ENCODE assay signal across 16 cellular contexts in genomic region chr10:132785433-132786278, GRCh38. TPM values are rescaled to one million over a fixed set of nuclear protein-coding genes. Genes with fewer than 3 reads are reported as not detected.
DNase-seq lines count a peak whose midpoint lies in the region; ATAC-seq and TF ChIP-seq lines count a peak whose summit lies in the region.
"Had no signal": no experiment of that assay in that cellular context is flagged by ENCODE, and none has a peak within 500 bp of the region (broad histone marks: within the 10 kb centered on the region; RNA-seq: fewer than 3 reads in every experiment).

Gene NKX6-2, minus strand, starts transcription at chr10:132786147. Its CDS starts 199 bp downstream, at chr10:132785948.

- H3K4me1 ChIP-seq in left ventricle myocardium inferior (peaks cover 43% of the 10 kb centered on the region), mesenchymal stem cell (ENCODE audit: control insufficient read depth, insufficient read depth, low read depth, low read length) (peaks cover 38% of the 10 kb centered on the region), urinary bladder (ENCODE audit: insufficient read depth) (peaks cover 10% of the 10 kb centered on the region)

- peak within 1 kb of the TSS; percentile 46 for H2BK15ac ChIP-seq in mesenchymal stem cell (ENCODE audit: low read depth, poor library complexity, severe bottlenecking)

- no peak within 1 kb of the TSS for H2AK5ac ChIP-seq in mesenchymal stem cell (ENCODE audit: low read length, severe bottlenecking)

- 4% methylated on average over 32 of the region's 144 CpGs for whole genome bisulfite sequencing in mesenchymal stem cell
- WGBS in urinary bladder: under 1% methylated on average over 133 of the region's 144 CpGs

- no peak within 1 kb of the TSS for H3K27ac Mint-ChIP-seq in endothelial cell (ENCODE audit: unreplicated experiment)
- H3K27ac Mint-ChIP-seq: activated CD8-positive, alpha-beta T cell treated with anti-CD3 and anti-CD28 coated beads, Interleukin-2, amount 10 ng/mL, durations not matched to agents 7 days and 5 days had no signal

- H4K91ac ChIP-seq in mesenchymal stem cell (ENCODE audit: low read length): no peak within 1 kb of the TSS

- H3K27ac ChIP-seq in left ventricle myocardium inferior (replicated peaks) (no peak within 1 kb of the TSS), mesenchymal stem cell (ENCODE audit: low read length, poor library complexity, severe bottlenecking) (no peak within 1 kb of the TSS), urinary bladder (ENCODE audit: low read depth) (no peak within 1 kb of the TSS)
- H3K27ac ChIP-seq: HL-60 had no signal

- no peaks in the 10 kb centered on the region for H3K79me1 ChIP-seq in mesenchymal stem cell (replicated peaks; ENCODE audit: low read length, poor library complexity, severe bottlenecking)

- peak within 1 kb of the TSS; percentile 63 for H3K4me2 ChIP-seq in mesenchymal stem cell (ENCODE audit: low read length, poor library complexity, severe bottlenecking)

- no peak within 1 kb of the TSS for H3K4ac ChIP-seq in mesenchymal stem cell (ENCODE audit: low read depth in 1 of 2, low read length in 2 of 2)

- H3K9me3 ChIP-seq in left ventricle myocardium inferior (replicated peaks): no peaks in the 10 kb centered on the region
- H3K9me3 ChIP-seq in mesenchymal stem cell (ENCODE audit: control insufficient read depth, low read length): no peaks in the 10 kb centered on the region

- no peak within 1 kb of the TSS for H3K18ac ChIP-seq in mesenchymal stem cell (ENCODE audit: low read depth in 1 of 2, low read length in 2 of 2)

- ATAC-seq in Right ventricle myocardium superior (ENCODE audit: poor library complexity): no peak
- ATAC-seq: activated CD8-positive, alpha-beta T cell treated with anti-CD3 and anti-CD28 coated beads, Interleukin-2, amount 10 ng/mL, durations not matched to agents 7 days and 5 days had no signal

- H3K4me3 ChIP-seq in left ventricle myocardium inferior: peak within 1 kb of the TSS; percentile 39
- H3K4me3 ChIP-seq in mesenchymal stem cell (ENCODE audit: insufficient read depth in 1 of 2, low read depth in 1 of 2, low read length in 2 of 2): peak within 1 kb of the TSS in 1 of 2 experiments; percentile 30
- peak within 1 kb of the TSS; percentile 27 for H3K4me3 ChIP-seq in urinary bladder (ENCODE audit: low read depth, low read length)

- H3K36me3 ChIP-seq in left ventricle myocardium inferior: peaks cover 30% of the 10 kb centered on the region
- H3K36me3 ChIP-seq in mesenchymal stem cell (ENCODE audit: control insufficient read depth in 1 of 2, insufficient read depth in 2 of 2, low read depth in 1 of 2, low read length in 2 of 2): peaks cover 16 to 20% of the 10 kb centered on the region in 2 experiments
- H3K36me3 ChIP-seq in urinary bladder (ENCODE audit: insufficient read depth): peaks cover 6% of the 10 kb centered on the region

- H2BK5ac ChIP-seq in mesenchymal stem cell (ENCODE audit: low read depth, low read length, poor library complexity, severe bottlenecking): no peak within 1 kb of the TSS

- peak within 1 kb of the TSS in 1 of 2 experiments; percentile 60 for H3K23ac ChIP-seq in mesenchymal stem cell (ENCODE audit: low read length in 2 of 2)

- no peak for TF ChIP-seq CTCF in left ventricle myocardium inferior (IDR thresholded peaks at IDR 0.05; ENCODE audit: borderline replicate concordance)
- no peak for TF ChIP-seq CTCF in endothelial cell (IDR thresholded peaks at IDR 0.05; ENCODE audit: unreplicated experiment)

- no peak within 1 kb of the TSS for H2AFZ ChIP-seq in mesenchymal stem cell (ENCODE audit: low read depth, low read length)

- H3K36me3 Mint-ChIP-seq in endothelial cell (ENCODE audit: low read depth, unreplicated experiment): peaks cover 20% of the 10 kb centered on the region

- H2BK120ac ChIP-seq in mesenchymal stem cell (ENCODE audit: low read depth, low read length): no peak within 1 kb of the TSS

- H3K4me3 Mint-ChIP-seq in endothelial cell (ENCODE audit: unreplicated experiment): no peak within 1 kb of the TSS
- H3K4me3 Mint-ChIP-seq: activated CD8-positive, alpha-beta T cell treated with anti-CD3 and anti-CD28 coated beads, Interleukin-2, amount 10 ng/mL, durations not matched to agents 7 days and 5 days; neural crest cell had no signal

- intact Hi-C loops in left ventricle myocardium inferior (cut with micrococcal nuclease): no loop called here
- intact Hi-C loops in Right ventricle myocardium superior (cut with DNase I): no loop called here

- no peak within 1 kb of the TSS for H3K9ac ChIP-seq in mesenchymal stem cell (ENCODE audit: low read length)

- no peaks in the 10 kb centered on the region for H3K9me3 Mint-ChIP-seq in endothelial cell (ENCODE audit: unreplicated experiment)
- H3K9me3 Mint-ChIP-seq: neural crest cell had no signal

- H3K14ac ChIP-seq in mesenchymal stem cell (ENCODE audit: low read length in 2 of 2): no peak within 1 kb of the TSS

- H2BK12ac ChIP-seq in mesenchymal stem cell (ENCODE audit: low read length in 2 of 2): no peak within 1 kb of the TSS

- H3K27me3 Mint-ChIP-seq in endothelial cell (ENCODE audit: unreplicated experiment): peaks cover 12% of the 10 kb centered on the region

- H4K8ac ChIP-seq in mesenchymal stem cell (ENCODE audit: low read length): no peak within 1 kb of the TSS

- H3K27me3 ChIP-seq in left ventricle myocardium inferior (ENCODE audit: low read depth): peaks cover 78% of the 10 kb centered on the region
- peaks cover 48 to 66% of the 10 kb centered on the region in 2 experiments for H3K27me3 ChIP-seq in mesenchymal stem cell (ENCODE audit: control insufficient read depth in 1 of 2, insufficient read depth in 1 of 2, low read length in 2 of 2)

- H3K4me1 Mint-ChIP-seq in endothelial cell (ENCODE audit: unreplicated experiment): peaks cover 2% of the 10 kb centered on the region

- DNase-seq in left ventricle myocardium inferior (no peak), Right ventricle myocardium superior (no peak), endothelial cell (ENCODE audit: low spot score) (peak; percentile 28), mesenchymal stem cell (peak; percentile 13), NCI-H146 treated with DMSO at 0.1 percent for 48 hours (lab: John Stamatoyannopoulos, UW; ENCODE audit: unreplicated experiment) (no peak), OCI-M1 (lab: John Stamatoyannopoulos, UW) (no peak), NCI-H1048 (lab: John Stamatoyannopoulos, UW) (no peak)
- DNase-seq: activated CD8-positive, alpha-beta T cell treated with anti-CD3 and anti-CD28 coated beads, Interleukin-2, amount 10 ng/mL, durations not matched to agents 7 days and 5 days; activated gamma-delta T cell; central memory CD4-positive, alpha-beta T cell; kidney glomerular epithelial cell; NCI-H510A treated with DMSO at 0.1 percent for 48 hours had no signal

RNA-seq across cellular contexts. Expression of gene NKX6-2, which starts in this region (rescaled TPM):
- total RNA-seq in left ventricle myocardium inferior (not detected), Right ventricle myocardium superior (not detected), endothelial cell (ENCODE audit: unreplicated experiment) (not detected), urinary bladder (not detected)
- polyA plus RNA-seq in mesenchymal stem cell (2013, experiment 1 of 2): not detected
- polyA plus RNA-seq in mesenchymal stem cell (2013, experiment 2 of 2): not detected
- 0.23 TPM for polyA plus RNA-seq in urinary bladder
- total RNA-seq: activated CD8-positive, alpha-beta T cell treated with anti-CD3 and anti-CD28 coated beads, Interleukin-2, amount 10 ng/mL, durations not matched to agents 7 days and 5 days; neural crest cell had no signal
- polyA plus RNA-seq: AG04450 had no signal

Comparison
In these comparisons a context has a peak if more than half of its experiments do, and no peak if none do; other contexts are left out.
1. Peak in DNase-seq in endothelial cell; RNA of the gene not detected or under 1 TPM.